19 cellular contexts compared by ENCODE assay signal in the genomic region with DNA sequence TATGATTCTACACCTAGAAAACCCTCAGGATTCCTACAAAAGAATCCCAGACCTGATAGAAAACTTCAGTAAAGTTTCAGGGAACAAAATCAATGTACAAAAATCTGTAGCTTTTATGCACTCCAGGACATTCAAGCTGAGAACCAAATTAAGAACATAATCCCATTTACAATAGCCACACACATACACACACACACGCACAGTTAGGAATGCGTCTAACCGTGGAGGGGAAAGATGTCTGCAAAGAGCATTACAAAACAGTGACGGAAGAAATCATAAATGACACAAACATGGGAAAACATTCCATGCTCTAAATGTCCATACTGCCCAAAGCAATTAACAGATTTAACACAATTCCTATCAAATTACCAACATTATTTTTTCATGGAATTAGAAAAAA. TPM values are rescaled to one million over a fixed set of nuclear protein-coding genes. Genes with fewer than 3 reads are reported as not detected.
DNase-seq lines count a peak whose midpoint lies in the region; ATAC-seq, FAIRE-seq and TF ChIP-seq lines count a peak whose summit lies in the region.
"Had no signal": no experiment of that assay in that cellular context is flagged by ENCODE, and none has a peak within 500 bp of the region (broad histone marks: within the 10 kb centered on the region; RNA-seq: fewer than 3 reads in every experiment).

No MANE protein-coding gene starts in this region.

- no peaks in the 10 kb centered on the region for H3K79me2 ChIP-seq in PC-9 (ENCODE audit: low read depth)

- no peak overlapping the region for H3K27ac ChIP-seq in PC-9
- H3K27ac ChIP-seq in upper lobe of left lung, result no peak overlapping the region
- H3K27ac ChIP-seq: BLaER1 treated with 17β-estradiol and CSF1 and Interleukin-3, amounts not matched to agents 10 nM and 100 nM had no signal

- H3K4me3 ChIP-seq in choroid plexus epithelial cell (ENCODE audit: low read depth, low read length), result no peak overlapping the region
- H3K4me3 ChIP-seq in PC-9, result no peak overlapping the region
- H3K4me3 ChIP-seq in upper lobe of left lung, result no peak overlapping the region
- H3K4me3 ChIP-seq: BLaER1 treated with 17β-estradiol and CSF1 and Interleukin-3, amounts not matched to agents 10 nM and 100 nM had no signal

- FAIRE-seq in D721Med (lab: Jason Lieb, UNC) (peak; percentile 60), HTR-8/SVneo (lab: Jason Lieb, UNC) (peak; percentile 69)
- FAIRE-seq: GM12891, GM18507 had no signal

- H3K9me3 ChIP-seq in PC-9 (ENCODE audit: insufficient read depth, low read depth) (no peaks in the 10 kb centered on the region), upper lobe of left lung (no peaks in the 10 kb centered on the region)
- H3K9me3 ChIP-seq: BE2C had no signal

- peaks cover 25% of the 10 kb centered on the region for H3F3A ChIP-seq in PC-9 (ENCODE audit: insufficient read depth, low read depth)

- peaks cover 21% of the 10 kb centered on the region for H3K4me1 ChIP-seq in PC-9 (replicated peaks; ENCODE audit: insufficient read depth)
- H3K4me1 ChIP-seq in upper lobe of left lung, result peaks cover 9 to 18% (median 15%) of the 10 kb centered on the region in 4 donors
- H3K4me1 ChIP-seq: BE2C had no signal

- no peak for TF ChIP-seq POLR2A in upper lobe of left lung (IDR thresholded peaks at IDR 0.05)

- DNase-seq in D721Med (ENCODE audit: insufficient read length, low spot score), result no peak
- no peak for DNase-seq in HTR-8/SVneo (ENCODE audit: insufficient read length, low spot score)
- peak; percentile 20 for DNase-seq in choroid plexus epithelial cell (ENCODE audit: low read depth)
- DNase-seq in PC-9, result no peak
- no peak for DNase-seq in RKO (ENCODE audit: low spot score)
- DNase-seq in upper lobe of left lung, result no peak
- DNase-seq: AML-193; BE2C; CD4-positive, alpha-beta T cell; CD8-positive, alpha-beta memory T cell; DMS53; DMS79 treated with DMSO at 0.1 percent for 48 hours; GF-D8; GOT3; H7 had no signal

- 89 to 91% methylated on average over 4 of the region's 4 CpGs for WGBS in upper lobe of left lung, 2 donors

- BruUV-seq in PC-9 (replicated peaks; lab: Mats Ljungman, UMichigan), result no TSS peak

- H2AFZ ChIP-seq in PC-9, result no peak overlapping the region

- no peaks in the 10 kb centered on the region for H4K20me1 ChIP-seq in PC-9 (ENCODE audit: insufficient read depth)

- no peaks in the 10 kb centered on the region for H3K36me3 ChIP-seq in PC-9 (ENCODE audit: low read depth)
- H3K36me3 ChIP-seq in upper lobe of left lung, result no peaks in the 10 kb centered on the region
- H3K36me3 ChIP-seq: BE2C; BLaER1 treated with 17β-estradiol and CSF1 and Interleukin-3, amounts not matched to agents 10 nM and 100 nM had no signal

- no peak for ATAC-seq in upper lobe of left lung (ENCODE audit: low FRiP score in 2 of 2)
- ATAC-seq: HCT116 had no signal

- H3K9me2 ChIP-seq in PC-9 (ENCODE audit: insufficient read depth), result no peaks in the 10 kb centered on the region

- intact Hi-C loops in PC-9 (cut with micrococcal nuclease; ENCODE audit: unreplicated experiment), result loop anchor here (5.0 kb wide), 4 partner anchors 97 to 532 kb away; a partner anchor contains a TSS

- TF ChIP-seq EP300 in upper lobe of left lung (IDR thresholded peaks at IDR 0.05), result no peak

- H3K4me2 ChIP-seq in PC-9, result no peak overlapping the region
- H3K4me2 ChIP-seq: BLaER1 treated with 17β-estradiol and CSF1 and Interleukin-3, amounts not matched to agents 10 nM and 100 nM had no signal

- TF ChIP-seq CTCF in D721Med (IDR thresholded peaks at IDR 0.05; ENCODE audit: insufficient read depth, missing control alignments) (no peak), choroid plexus epithelial cell (conservative IDR thresholded peaks at IDR 0.05; ENCODE audit: low read depth, low read length) (no peak), PC-9 (conservative IDR thresholded peaks at IDR 0.05) (no peak), upper lobe of left lung (IDR thresholded peaks at IDR 0.05) (no peak)

- POLR2A ChIA-PET in PC-9 (lab: Charles Lee; ENCODE audit: unreplicated experiment), result no interaction called here

- CTCF ChIA-PET in PC-9 (lab: Charles Lee), result no interaction called here

- H3K27me3 ChIP-seq in PC-9 (ENCODE audit: insufficient read depth, low read depth) (no peaks in the 10 kb centered on the region), upper lobe of left lung (no peaks in the 10 kb centered on the region)
- H3K27me3 ChIP-seq: BE2C; BLaER1 treated with 17β-estradiol and CSF1 and Interleukin-3, amounts not matched to agents 10 nM and 100 nM had no signal

RNA-seq across cellular contexts. Expression of a gene that starts 51.4 kb away (rescaled TPM):
- total RNA-seq in PC-9 (2021) (234 and 289 TPM in 2 replicates), upper lobe of left lung (100 to 1,000 TPM; 233 to 388 (median 270) TPM)
